8 cellular contexts compared by ENCODE assay signal in the genomic region with DNA sequence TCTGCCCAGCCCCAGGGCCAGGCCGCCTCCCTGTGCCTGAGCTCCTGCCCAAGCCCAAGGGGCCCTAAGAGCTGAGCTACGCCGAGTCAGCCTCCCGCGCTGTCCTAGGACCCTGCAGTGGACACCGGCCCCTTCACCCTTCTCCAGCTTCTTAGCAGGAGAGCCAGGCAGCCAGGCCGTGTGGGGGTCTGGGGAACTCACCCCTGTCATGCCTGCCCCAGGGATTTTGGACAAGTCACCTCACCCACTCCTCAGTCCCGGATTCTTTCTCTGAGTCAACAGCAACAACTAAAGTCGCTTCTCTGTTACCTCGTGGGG.
DNase-seq lines count a peak whose midpoint lies in the region; ATAC-seq and TF ChIP-seq lines count a peak whose summit lies in the region.

No MANE protein-coding gene starts in this region.

- H3K9me3 ChIP-seq in OCI-LY7 (ENCODE audit: low read length) (no peaks in the 10 kb centered on the region), iPS-15b (ENCODE audit: control insufficient read depth, insufficient read depth, low read length) (no peaks in the 10 kb centered on the region), upper lobe of left lung (no peaks in the 10 kb centered on the region), vagina (no peaks in the 10 kb centered on the region)

- 0 out of 2 replicates have a peak, but pooled peaks cover 5% of the 10 kb centered on the region for H4K20me1 ChIP-seq in OCI-LY7 (ENCODE audit: insufficient read depth, low read length)

- H3K27ac ChIP-seq in OCI-LY7 (ENCODE audit: low read depth, low read length, poor library complexity, severe bottlenecking) (no peak overlapping the region), upper lobe of left lung (peak overlapping the region; percentile 87 to 89 (median 88)), vagina (no peak overlapping the region)

- TF ChIP-seq POLR2A in upper lobe of left lung (IDR thresholded peaks at IDR 0.05) (no peak), vagina (IDR thresholded peaks at IDR 0.05) (no peak)

- no TSS peak for BruUV-seq in OCI-LY7 (replicated peaks; lab: Mats Ljungman, UMichigan)

- ATAC-seq in Right ventricle myocardium inferior: no peak
- no peak for ATAC-seq in upper lobe of left lung (ENCODE audit: low FRiP score in 2 of 2)

- no peak for TF ChIP-seq EP300 in upper lobe of left lung (IDR thresholded peaks at IDR 0.05)

- H3K79me2 ChIP-seq in OCI-LY7 (ENCODE audit: insufficient read depth, low read depth, low read length): no peaks in the 10 kb centered on the region

- intact Hi-C loops in cardiac septum (cut with DNase I): loop anchor here (5.0 kb wide), 1 partner anchor 125 kb away; no protein-coding TSS in a partner anchor
- intact Hi-C loops in Right ventricle myocardium inferior (cut with DNase I): no loop called here
- intact Hi-C loops in OCI-LY7 (cut with micrococcal nuclease; ENCODE audit: unreplicated experiment): no loop called here
- intact Hi-C loops in vagina (cut with DNase I): no loop called here

- no peaks in the 10 kb centered on the region for H3K9me2 ChIP-seq in OCI-LY7 (ENCODE audit: insufficient read depth, low read length)

- H3K4me2 ChIP-seq in OCI-LY7 (ENCODE audit: low read length): peak overlapping the region; percentile 100

- H2AFZ ChIP-seq in OCI-LY7 (ENCODE audit: low read length): peak overlapping the region; percentile 38; the same call in 1 of the 2 replicates

- TF ChIP-seq CTCF in OCI-LY7 (conservative IDR thresholded peaks at IDR 0.05; ENCODE audit: low read length): no peak
- TF ChIP-seq CTCF in upper lobe of left lung (IDR thresholded peaks at IDR 0.05): no peak
- no peak for TF ChIP-seq CTCF in vagina (IDR thresholded peaks at IDR 0.05)

- H3K4me1 ChIP-seq in OCI-LY7 (ENCODE audit: insufficient read depth, low read length, poor library complexity, severe bottlenecking) (peaks cover 42% of the 10 kb centered on the region), iPS-15b (ENCODE audit: control insufficient read depth, insufficient read depth, low read length) (no peaks in the 10 kb centered on the region), upper lobe of left lung (peaks cover 19 to 46% (median 40%) of the 10 kb centered on the region in 4 donors), vagina (peaks cover 18% of the 10 kb centered on the region)

- peak; percentile 69 for DNase-seq in cardiac septum (ENCODE audit: low spot score)
- no peak for DNase-seq in Right ventricle myocardium inferior (ENCODE audit: missing footprints)
- DNase-seq in OCI-LY7 (ENCODE audit: low spot score): no peak
- peak in 1 of 2 donors; percentile 78 for DNase-seq in upper lobe of left lung
- DNase-seq in hypothalamus (lab: John Stamatoyannopoulos, UW): no peak
- no peak for DNase-seq in vagina (ENCODE audit: extremely low spot score in 2 of 2)
- no peak for DNase-seq in SK-N-DZ (ENCODE audit: low spot score)

- H3K4me3 ChIP-seq in OCI-LY7 (ENCODE audit: low read depth, low read length, poor library complexity, severe bottlenecking) (peak overlapping the region; percentile 79), iPS-15b (ENCODE audit: low read depth, low read length) (no peak overlapping the region), upper lobe of left lung (no peak overlapping the region), vagina (no peak overlapping the region)

- H3K27me3 ChIP-seq in iPS-15b (ENCODE audit: control insufficient read depth, insufficient read depth, low read length) (no peaks in the 10 kb centered on the region), upper lobe of left lung (no peaks in the 10 kb centered on the region), vagina (no peaks in the 10 kb centered on the region)

- H3K36me3 ChIP-seq in OCI-LY7 (ENCODE audit: insufficient read depth, low read length) (no peaks in the 10 kb centered on the region), iPS-15b (ENCODE audit: control insufficient read depth, insufficient read depth, low read length) (no peaks in the 10 kb centered on the region), upper lobe of left lung (peaks cover 0 to 16% (median under 1%) of the 10 kb centered on the region in 4 donors), vagina (no peaks in the 10 kb centered on the region)

- POLR2A ChIA-PET in OCI-LY7 (lab: Charles Lee): interaction anchor here (1.5 to 3.1 kb wide), 3 partner anchors 10 to 16 kb away, joined by 3 to 37 read pairs (median 6); no protein-coding TSS in a partner anchor

- CTCF ChIA-PET in OCI-LY7 (lab: Charles Lee; ENCODE audit: unreplicated experiment): interaction anchor here (0.6 to 2.5 kb wide), 6 partner anchors 16 to 289 kb away, joined by 3 to 17 read pairs (median 4); no protein-coding TSS in a partner anchor

- WGBS in upper lobe of left lung, 2 donors: 77% methylated on average over 10 of the region's 10 CpGs; no CpG with 5 or more reads in 1 of the 2 donors

- H3K9ac ChIP-seq in iPS-15b (ENCODE audit: low read depth, low read length): peak overlapping the region; percentile 24

Comparison
In these comparisons a context has a peak if more than half of its experiments do, and no peak if none do; other contexts are left out.
1. H3K27ac ChIP-seq: peak in upper lobe of left lung (4 of 4); none in OCI-LY7 (single experiment) and vagina (single experiment).